Comparison of ENCODE assay signal across 3 cellular contexts in the genomic region with DNA sequence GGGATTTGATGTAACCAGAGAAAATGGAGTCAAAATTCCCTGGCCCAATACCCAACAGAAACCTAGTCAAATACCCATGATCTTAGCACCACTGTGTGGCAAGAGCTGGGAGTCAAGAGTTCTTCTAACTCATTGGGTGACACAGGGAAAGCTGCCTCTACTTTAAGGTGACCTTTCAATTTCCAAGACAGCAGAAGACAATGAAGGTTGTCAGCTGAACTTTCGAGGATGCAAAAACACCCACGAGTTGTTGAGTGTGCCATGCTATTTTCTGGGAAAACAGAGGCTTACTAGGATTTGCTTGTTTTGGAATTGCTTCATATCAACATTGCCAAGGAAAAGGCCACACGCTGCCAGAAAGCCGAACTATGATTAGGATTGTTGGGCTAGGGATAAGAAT.
TF ChIP-seq lines count a peak whose summit lies in the region.

No MANE protein-coding gene starts in this region.

TF ChIP-seq in liver, 16 proteins besides CTCF, POLR2A, EP300 and RAD21 (continued from another document):
- TF ChIP-seq, protein P1, sequence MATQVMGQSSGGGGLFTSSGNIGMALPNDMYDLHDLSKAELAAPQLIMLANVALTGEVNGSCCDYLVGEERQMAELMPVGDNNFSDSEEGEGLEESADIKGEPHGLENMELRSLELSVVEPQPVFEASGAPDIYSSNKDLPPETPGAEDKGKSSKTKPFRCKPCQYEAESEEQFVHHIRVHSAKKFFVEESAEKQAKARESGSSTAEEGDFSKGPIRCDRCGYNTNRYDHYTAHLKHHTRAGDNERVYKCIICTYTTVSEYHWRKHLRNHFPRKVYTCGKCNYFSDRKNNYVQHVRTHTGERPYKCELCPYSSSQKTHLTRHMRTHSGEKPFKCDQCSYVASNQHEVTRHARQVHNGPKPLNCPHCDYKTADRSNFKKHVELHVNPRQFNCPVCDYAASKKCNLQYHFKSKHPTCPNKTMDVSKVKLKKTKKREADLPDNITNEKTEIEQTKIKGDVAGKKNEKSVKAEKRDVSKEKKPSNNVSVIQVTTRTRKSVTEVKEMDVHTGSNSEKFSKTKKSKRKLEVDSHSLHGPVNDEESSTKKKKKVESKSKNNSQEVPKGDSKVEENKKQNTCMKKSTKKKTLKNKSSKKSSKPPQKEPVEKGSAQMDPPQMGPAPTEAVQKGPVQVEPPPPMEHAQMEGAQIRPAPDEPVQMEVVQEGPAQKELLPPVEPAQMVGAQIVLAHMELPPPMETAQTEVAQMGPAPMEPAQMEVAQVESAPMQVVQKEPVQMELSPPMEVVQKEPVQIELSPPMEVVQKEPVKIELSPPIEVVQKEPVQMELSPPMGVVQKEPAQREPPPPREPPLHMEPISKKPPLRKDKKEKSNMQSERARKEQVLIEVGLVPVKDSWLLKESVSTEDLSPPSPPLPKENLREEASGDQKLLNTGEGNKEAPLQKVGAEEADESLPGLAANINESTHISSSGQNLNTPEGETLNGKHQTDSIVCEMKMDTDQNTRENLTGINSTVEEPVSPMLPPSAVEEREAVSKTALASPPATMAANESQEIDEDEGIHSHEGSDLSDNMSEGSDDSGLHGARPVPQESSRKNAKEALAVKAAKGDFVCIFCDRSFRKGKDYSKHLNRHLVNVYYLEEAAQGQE (IDR thresholded peaks at IDR 0.05) = no peak
- TF ChIP-seq RXRA (IDR thresholded peaks at IDR 0.05) (peak in 1 of 2 donors; percentile 75), NR2F2 (IDR thresholded peaks at IDR 0.05) (no peak), TAF1 (conservative IDR thresholded peaks at IDR 0.05) (no peak), GABPA (IDR thresholded peaks at IDR 0.05 in 1 of 2, conservative IDR thresholded peaks at IDR 0.05 in 1 of 2) (no peak), HNF4G (IDR thresholded peaks at IDR 0.05) (no peak), FOXA2 (IDR thresholded peaks at IDR 0.05) (peak; percentile 41), FOXA1 (IDR thresholded peaks at IDR 0.05) (no peak), YY1 (IDR thresholded peaks at IDR 0.05) (peak; percentile 56), HNF4A (conservative IDR thresholded peaks at IDR 0.05) (peak; percentile 38 to 57), SP1 (IDR thresholded peaks at IDR 0.05) (no peak), EGR1 (IDR thresholded peaks at IDR 0.05; ENCODE audit: low read depth in 2 of 2) (no peak)
- TF ChIP-seq, protein P2, sequence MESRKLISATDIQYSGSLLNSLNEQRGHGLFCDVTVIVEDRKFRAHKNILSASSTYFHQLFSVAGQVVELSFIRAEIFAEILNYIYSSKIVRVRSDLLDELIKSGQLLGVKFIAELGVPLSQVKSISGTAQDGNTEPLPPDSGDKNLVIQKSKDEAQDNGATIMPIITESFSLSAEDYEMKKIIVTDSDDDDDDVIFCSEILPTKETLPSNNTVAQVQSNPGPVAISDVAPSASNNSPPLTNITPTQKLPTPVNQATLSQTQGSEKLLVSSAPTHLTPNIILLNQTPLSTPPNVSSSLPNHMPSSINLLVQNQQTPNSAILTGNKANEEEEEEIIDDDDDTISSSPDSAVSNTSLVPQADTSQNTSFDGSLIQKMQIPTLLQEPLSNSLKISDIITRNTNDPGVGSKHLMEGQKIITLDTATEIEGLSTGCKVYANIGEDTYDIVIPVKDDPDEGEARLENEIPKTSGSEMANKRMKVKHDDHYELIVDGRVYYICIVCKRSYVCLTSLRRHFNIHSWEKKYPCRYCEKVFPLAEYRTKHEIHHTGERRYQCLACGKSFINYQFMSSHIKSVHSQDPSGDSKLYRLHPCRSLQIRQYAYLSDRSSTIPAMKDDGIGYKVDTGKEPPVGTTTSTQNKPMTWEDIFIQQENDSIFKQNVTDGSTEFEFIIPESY (IDR thresholded peaks at IDR 0.05) = peak; percentile 30
- TF ChIP-seq, protein P3, sequence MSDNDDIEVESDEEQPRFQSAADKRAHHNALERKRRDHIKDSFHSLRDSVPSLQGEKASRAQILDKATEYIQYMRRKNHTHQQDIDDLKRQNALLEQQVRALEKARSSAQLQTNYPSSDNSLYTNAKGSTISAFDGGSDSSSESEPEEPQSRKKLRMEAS (IDR thresholded peaks at IDR 0.05) = peak; percentile 65
- TF ChIP-seq, protein P4, sequence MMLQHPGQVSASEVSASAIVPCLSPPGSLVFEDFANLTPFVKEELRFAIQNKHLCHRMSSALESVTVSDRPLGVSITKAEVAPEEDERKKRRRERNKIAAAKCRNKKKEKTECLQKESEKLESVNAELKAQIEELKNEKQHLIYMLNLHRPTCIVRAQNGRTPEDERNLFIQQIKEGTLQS (IDR thresholded peaks at IDR 0.05) = no peak
TF ChIP-seq in liver: peak in this region for 6.

TF ChIP-seq in HepG2, 621 proteins besides CTCF, POLR2A, EP300 and RAD21 (continued from another document):
- TF ChIP-seq, protein P4 (CRISPR knock-in tag; IDR thresholded peaks at IDR 0.05) = no peak
- TF ChIP-seq, protein P5, sequence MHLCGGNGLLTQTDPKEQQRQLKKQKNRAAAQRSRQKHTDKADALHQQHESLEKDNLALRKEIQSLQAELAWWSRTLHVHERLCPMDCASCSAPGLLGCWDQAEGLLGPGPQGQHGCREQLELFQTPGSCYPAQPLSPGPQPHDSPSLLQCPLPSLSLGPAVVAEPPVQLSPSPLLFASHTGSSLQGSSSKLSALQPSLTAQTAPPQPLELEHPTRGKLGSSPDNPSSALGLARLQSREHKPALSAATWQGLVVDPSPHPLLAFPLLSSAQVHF (CRISPR knock-in tag; IDR thresholded peaks at IDR 0.05) = no peak
- TF ChIP-seq ZNF839 (CRISPR knock-in tag; IDR thresholded peaks at IDR 0.05; ENCODE audit: borderline replicate concordance) = no peak
- no peak for TF ChIP-seq MBNL3 (CRISPR knock-in tag; conservative IDR thresholded peaks at IDR 0.05)
- no peak for TF ChIP-seq ZNF563 (CRISPR knock-in tag; IDR thresholded peaks at IDR 0.05)
- TF ChIP-seq KLF9 (CRISPR knock-in tag; IDR thresholded peaks at IDR 0.05; ENCODE audit: low read depth) = no peak
- TF ChIP-seq ZNF326 (CRISPR knock-in tag; IDR thresholded peaks at IDR 0.05; ENCODE audit: borderline replicate concordance) = no peak
- TF ChIP-seq TBL1XR1 (IDR thresholded peaks at IDR 0.05; ENCODE audit: borderline replicate concordance, low read length, partially characterized antibody) = no peak
- no peak for TF ChIP-seq RFX5 (IDR thresholded peaks at IDR 0.05; ENCODE audit: low read depth, low read length)
- TF ChIP-seq SMAD3 (CRISPR knock-in tag; IDR thresholded peaks at IDR 0.05) = no peak
- TF ChIP-seq, protein P6, sequence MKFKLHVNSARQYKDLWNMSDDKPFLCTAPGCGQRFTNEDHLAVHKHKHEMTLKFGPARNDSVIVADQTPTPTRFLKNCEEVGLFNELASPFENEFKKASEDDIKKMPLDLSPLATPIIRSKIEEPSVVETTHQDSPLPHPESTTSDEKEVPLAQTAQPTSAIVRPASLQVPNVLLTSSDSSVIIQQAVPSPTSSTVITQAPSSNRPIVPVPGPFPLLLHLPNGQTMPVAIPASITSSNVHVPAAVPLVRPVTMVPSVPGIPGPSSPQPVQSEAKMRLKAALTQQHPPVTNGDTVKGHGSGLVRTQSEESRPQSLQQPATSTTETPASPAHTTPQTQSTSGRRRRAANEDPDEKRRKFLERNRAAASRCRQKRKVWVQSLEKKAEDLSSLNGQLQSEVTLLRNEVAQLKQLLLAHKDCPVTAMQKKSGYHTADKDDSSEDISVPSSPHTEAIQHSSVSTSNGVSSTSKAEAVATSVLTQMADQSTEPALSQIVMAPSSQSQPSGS (CRISPR knock-in tag; IDR thresholded peaks at IDR 0.05) = no peak

TF ChIP-seq in endothelial cell of umbilical vein, 7 proteins besides CTCF, POLR2A, EP300 and RAD21 (continued from another document):
- TF ChIP-seq FOS (IDR thresholded peaks at IDR 0.05; ENCODE audit: borderline replicate concordance, insufficient read depth, low read length) (no peak), MYC (IDR thresholded peaks at IDR 0.05; ENCODE audit: low read depth, low read length) (no peak), GATA2 (IDR thresholded peaks at IDR 0.05; ENCODE audit: insufficient read depth, insufficient read length, low read depth, low read length) (no peak), EZH2 (IDR thresholded peaks at IDR 0.05; ENCODE audit: borderline replicate concordance, low read depth, low read length, severe bottlenecking) (no peak), POLR2AphosphoS5 (IDR thresholded peaks at IDR 0.05; ENCODE audit: insufficient read depth, low read depth, low read length) (no peak)
- TF ChIP-seq, protein P3 (IDR thresholded peaks at IDR 0.05; ENCODE audit: insufficient read depth, insufficient read length) = no peak
